Comparison of ENCODE assay signal across 8 cellular contexts in genomic region chr19:21482863-21483276, GRCh38. TPM values are rescaled to one million over a fixed set of nuclear protein-coding genes. Genes with fewer than 3 reads are reported as not detected.
A peak's percentile ranks its signal among the peaks of the same experiment; 100 is the strongest.
DNase-seq lines count a peak whose midpoint lies in the region; ATAC-seq lines count a peak whose summit lies in the region.

No MANE protein-coding gene starts in this region.

- H3K27ac Mint-ChIP-seq in activated CD4-positive, alpha-beta T cell treated with anti-CD3 and anti-CD28 coated beads, Interleukin-2, amount 10 ng/mL, durations not matched to agents 7 days and 5 days = no peak overlapping the region
- peak overlapping the region in 1 of 6 donors; percentile 65 for H3K27ac Mint-ChIP-seq in naive B cell

- POLR2A ChIA-PET in activated CD4-positive, alpha-beta T cell treated with anti-CD3 and anti-CD28 coated beads, Interleukin-2, amount 10 ng/mL, durations not matched to agents 7 days and 5 days (lab: Charles Lee) = no interaction called here

- H3K4me1 Mint-ChIP-seq in activated CD4-positive, alpha-beta T cell treated with anti-CD3 and anti-CD28 coated beads, Interleukin-2, amount 10 ng/mL, durations not matched to agents 7 days and 5 days = no peaks in the 10 kb centered on the region
- H3K4me1 Mint-ChIP-seq in naive B cell = peaks cover 0 to 7% (median 0%) of the 10 kb centered on the region in 3 donors

- CTCF ChIA-PET in activated CD4-positive, alpha-beta T cell treated with anti-CD3 and anti-CD28 coated beads, Interleukin-2, amount 10 ng/mL, durations not matched to agents 7 days and 5 days (lab: Charles Lee) = interaction anchor here (0.5 to 2.6 kb wide), 6 partner anchors 15 to 281 kb away, joined by 3 to 8 read pairs (median 4); partner anchors contain the start of genes ZNF429 and ZNF708

- DNase-seq in AML-193 (lab: John Stamatoyannopoulos, UW) = peak; percentile 69 to 84
- peak; percentile 82 for DNase-seq in LHCN-M2 (ENCODE audit: low read depth)
- peak; percentile 68 for DNase-seq in activated CD4-positive, alpha-beta T cell treated with anti-CD3 and anti-CD28 coated beads, Interleukin-2, amount 10 ng/mL, durations not matched to agents 7 days and 5 days
- peak; percentile 47 for DNase-seq in effector CD8-positive, alpha-beta T cell (lab: John Stamatoyannopoulos, UW)
- DNase-seq in naive B cell = peak; percentile 27
- DNase-seq in stimulated activated naive CD4-positive, alpha-beta T cell treated with Interleukin-2 at 50 U/mL for 16 hours (lab: John Stamatoyannopoulos, UW) = peak; percentile 38
- DNase-seq in KG1 (lab: John Stamatoyannopoulos, UW) = no peak
- no peak for DNase-seq in SK-N-DZ (ENCODE audit: low spot score)

- H3K9me3 Mint-ChIP-seq in activated CD4-positive, alpha-beta T cell treated with anti-CD3 and anti-CD28 coated beads, Interleukin-2, amount 10 ng/mL, durations not matched to agents 7 days and 5 days = peaks cover 18% of the 10 kb centered on the region
- peaks cover 0 to 14% (median 5%) of the 10 kb centered on the region in 7 donors for H3K9me3 Mint-ChIP-seq in naive B cell

- no peak overlapping the region for H3K4me3 Mint-ChIP-seq in activated CD4-positive, alpha-beta T cell treated with anti-CD3 and anti-CD28 coated beads, Interleukin-2, amount 10 ng/mL, durations not matched to agents 7 days and 5 days
- H3K4me3 Mint-ChIP-seq in naive B cell = peak overlapping the region in 1 of 8 donors; percentile 58

- peaks cover 9% of the 10 kb centered on the region for H3K36me3 Mint-ChIP-seq in activated CD4-positive, alpha-beta T cell treated with anti-CD3 and anti-CD28 coated beads, Interleukin-2, amount 10 ng/mL, durations not matched to agents 7 days and 5 days (ENCODE audit: low read depth)
- no peaks in the 10 kb centered on the region for H3K36me3 Mint-ChIP-seq in naive B cell

- H3K27me3 Mint-ChIP-seq in activated CD4-positive, alpha-beta T cell treated with anti-CD3 and anti-CD28 coated beads, Interleukin-2, amount 10 ng/mL, durations not matched to agents 7 days and 5 days = no peaks in the 10 kb centered on the region
- no peaks in the 10 kb centered on the region for H3K27me3 Mint-ChIP-seq in naive B cell

- peak; percentile 84 to 85 for ATAC-seq in naive B cell (ENCODE audit: low read depth in 2 of 2)

RNA-seq across cellular contexts. Expression of gene ZNF429, which starts 22.5 kb away (rescaled TPM):
- 8.0 and 11.0 TPM in 2 replicates for total RNA-seq in LHCN-M2 (2014; rRNA removed)
- 4.4 TPM for polyA plus RNA-seq in LHCN-M2 (2012)
- total RNA-seq in activated CD4-positive, alpha-beta T cell treated with anti-CD3 and anti-CD28 coated beads, Interleukin-2, amount 10 ng/mL, durations not matched to agents 7 days and 5 days = 10 to 100 TPM; 11.4 to 12.7 TPM
- polyA plus RNA-seq in naive B cell (ENCODE audit: low read depth in 6 of 6) = 10 to 100 TPM; 21.3 to 31.8 (median 25.9) TPM
- polyA plus RNA-seq in SK-N-DZ (2014; cell fraction: cytosol; rRNA removed) = 9.8 and 13.1 TPM in 2 replicates
- 4.8 and 6.4 TPM in 2 replicates for polyA plus RNA-seq in SK-N-DZ (2014; cell fraction: nucleus; rRNA removed)

Comparison
In these comparisons a context has a peak if more than half of its experiments do, and no peak if none do; other contexts are left out.
1. DNase-seq: peak in AML-193 (2 of 2), LHCN-M2 (single experiment), activated CD4-positive, alpha-beta T cell treated with anti-CD3 and anti-CD28 coated beads, Interleukin-2, amount 10 ng/mL, durations not matched to agents 7 days and 5 days (single experiment), effector CD8-positive, alpha-beta T cell (single experiment), naive B cell (single experiment) and stimulated activated naive CD4-positive, alpha-beta T cell treated with Interleukin-2 at 50 U/mL for 16 hours (single experiment); none in KG1 (single experiment) and SK-N-DZ (single experiment).